In genomic region chr14:51704465-51705050, GRCh38 we compare ENCODE assay signal across 26 cellular contexts. TPM values are rescaled to one million over a fixed set of nuclear protein-coding genes. Genes with fewer than 3 reads are reported as not detected.
A peak's percentile ranks its signal among the peaks of the same experiment; 100 is the strongest.
DNase-seq lines count a peak whose midpoint lies in the region; ATAC-seq, FAIRE-seq and TF ChIP-seq lines count a peak whose summit lies in the region.
"Had no signal": no experiment of that assay in that cellular context is flagged by ENCODE, and none has a peak within 500 bp of the region (broad histone marks: within the 10 kb centered on the region; RNA-seq: fewer than 3 reads in every experiment).

No MANE protein-coding gene starts in this region.

- H3K36me3 ChIP-seq in BJ (ENCODE audit: control insufficient read depth, insufficient read depth, low read length) (peaks cover 24% of the 10 kb centered on the region), HUES64 (ENCODE audit: insufficient read depth, low read length) (peaks cover 57% of the 10 kb centered on the region), bronchial epithelial cell (ENCODE audit: control insufficient read depth, insufficient read depth, low read length) (peaks cover 21% of the 10 kb centered on the region)

- FAIRE-seq in bronchial epithelial cell (lab: Jason Lieb, UNC), result peak; percentile 86
- FAIRE-seq: GM12891, TTC549 had no signal

- no peaks in the 10 kb centered on the region for H3K9me3 ChIP-seq in HUES64 (ENCODE audit: insufficient read depth, low read depth, low read length)
- H3K9me3 ChIP-seq: testis had no signal

- peak overlapping the region; percentile 38; the same call in 1 of the 2 replicates for H3K27ac ChIP-seq in HUES64 (ENCODE audit: low read depth, low read length)
- H3K27ac ChIP-seq: foreskin keratinocyte, neural progenitor cell, testis had no signal

- CTCF ChIA-PET in BJ (lab: Yijun Ruan, JAX), result no interaction called here

- POLR2A ChIA-PET in BJ (lab: Charles Lee), result no interaction called here

- H3K4me3 ChIP-seq in BJ (ENCODE audit: low read depth, low read length), result no peak overlapping the region
- no peak overlapping the region for H3K4me3 ChIP-seq in HUES64 (ENCODE audit: low read length)
- H3K4me3 ChIP-seq in bronchial epithelial cell (ENCODE audit: low read depth, low read length), result no peak overlapping the region
- H3K4me3 ChIP-seq: neural progenitor cell, testis had no signal

- H3K9ac ChIP-seq in HUES64 (ENCODE audit: low read depth, low read length), result no peak overlapping the region
- H3K9ac ChIP-seq: neural progenitor cell had no signal

- 43% methylated on average over 7 of the region's 7 CpGs for WGBS in HUES64

- H3K27me3 ChIP-seq in BJ (ENCODE audit: control insufficient read depth, insufficient read depth, low read length) (no peaks in the 10 kb centered on the region), HUES64 (ENCODE audit: insufficient read depth, low read length) (no peaks in the 10 kb centered on the region), bronchial epithelial cell (ENCODE audit: control insufficient read depth, insufficient read depth, low read length) (no peaks in the 10 kb centered on the region)
- H3K27me3 ChIP-seq: foreskin keratinocyte, neural progenitor cell, testis had no signal

- 0 out of 2 replicates have a peak, but pooled peaks have one; percentile 10 for TF ChIP-seq CTCF in BJ (IDR thresholded peaks at IDR 0.05; ENCODE audit: insufficient read depth, low read depth, low read length)
- no peak for TF ChIP-seq CTCF in bronchial epithelial cell (IDR thresholded peaks at IDR 0.05; ENCODE audit: insufficient read depth, low read length, severe bottlenecking)

- no peak for ATAC-seq in GM21390 (IDR thresholded peaks at IDR 0.05; ENCODE audit: unreplicated experiment)
- ATAC-seq: foreskin keratinocyte, left colon had no signal

- peaks cover 34% of the 10 kb centered on the region for H3K4me1 ChIP-seq in HUES64 (ENCODE audit: insufficient read depth, low read length)
- H3K4me1 ChIP-seq: foreskin keratinocyte had no signal

- DNase-seq in BJ (ENCODE audit: low read depth) (no peak), bronchial epithelial cell (ENCODE audit: low read depth) (no peak), iPS-NIHi7 (ENCODE audit: extremely low spot score) (peak; percentile 33), NCI-H1105 treated with DMSO at 0.1 percent for 48 hours (lab: John Stamatoyannopoulos, UW) (no peak)
- DNase-seq in activated CD4-positive, CD25-positive, alpha-beta regulatory T cell (lab: John Stamatoyannopoulos, UW), result no peak
- DNase-seq in stimulated activated CD4-positive, alpha-beta T cell treated with anti-CD3 and anti-CD28 coated beads, Interleukin-4, amount 100 ng/mL, for 4 hours, result no peak
- DNase-seq: ACHN; activated CD4-positive, alpha-beta T cell treated with anti-CD3 and anti-CD28 coated beads, Interleukin-2, amount 50 U/mL, for 1 hour; activated CD8-positive, alpha-beta memory T cell treated with anti-CD3 and anti-CD28 coated beads, Interleukin-2, amount 50 U/mL, for 48 hours; activated gamma-delta T cell; CD4-positive, alpha-beta T cell; cortex of kidney; foreskin keratinocyte; hippocampal formation; KBM-7; left colon; MV-4-11; NCI-H2029; NCI-H510A treated with DMSO at 0.1 percent for 48 hours; stimulated activated CD4-positive, alpha-beta T cell treated with anti-CD3 and anti-CD28 coated beads, Interleukin-12 subunit alpha, Interleukin-12 subunit beta, amount 100 ng/mL, for 4 hours; testis had no signal

RNA-seq across cellular contexts. Expression of gene FRMD6, which starts 52.8 kb away (rescaled TPM):
- polyA plus RNA-seq in BJ (2011; rRNA removed), result 507 and 540 TPM in 2 replicates
- 530 and 627 TPM in 2 replicates for polyA minus RNA-seq in BJ (2011; rRNA and poly(A)+ RNA removed)
- polyA plus RNA-seq in HUES64 (2013, experiment 1 of 2), result 10.1 TPM
- 10.5 TPM for polyA plus RNA-seq in HUES64 (2013, experiment 2 of 2)
- total RNA-seq in bronchial epithelial cell, result 136 and 224 TPM in 2 replicates
